Comparison of ENCODE assay signal across 9 cellular contexts in the genomic region with DNA sequence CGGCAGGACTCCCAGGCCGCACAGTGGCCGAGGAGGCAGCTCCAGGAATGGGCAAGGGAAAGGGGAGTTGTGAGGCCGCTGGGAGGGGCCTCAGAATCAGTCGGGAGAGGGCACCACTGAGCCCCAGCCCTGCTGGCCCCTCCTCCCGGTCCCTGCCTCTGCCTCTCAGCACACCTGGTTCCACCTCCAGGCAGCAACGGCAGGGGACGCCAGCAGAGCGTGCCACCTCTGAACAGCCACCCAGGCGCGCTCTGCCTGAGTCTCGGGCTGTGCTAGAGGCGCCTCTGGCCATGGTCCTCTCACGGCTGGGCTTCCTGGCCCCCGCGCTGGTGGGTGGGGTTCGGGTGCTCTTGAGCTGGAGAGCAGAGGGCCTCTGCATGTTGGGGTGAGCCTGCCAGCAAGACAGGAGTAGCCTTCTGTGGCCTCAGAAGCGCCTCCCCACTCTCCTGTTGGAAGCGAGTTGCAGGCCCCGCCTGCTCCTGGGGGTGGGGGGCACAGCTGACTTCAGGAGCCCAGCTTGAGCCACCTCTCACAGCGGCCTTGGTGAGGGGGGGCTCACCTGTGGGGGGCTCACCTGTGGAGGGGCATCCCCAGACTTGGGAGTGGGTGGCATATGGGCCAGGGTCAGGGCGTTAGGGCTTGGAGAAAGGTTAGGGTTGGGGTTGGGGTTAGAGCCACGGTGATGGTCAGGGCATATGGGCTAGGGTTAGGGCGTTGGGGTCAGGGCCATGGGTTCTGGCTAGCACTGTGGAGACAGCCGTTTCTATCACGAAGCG. TPM values are rescaled to one million over a fixed set of nuclear protein-coding genes. Genes with fewer than 3 reads are reported as not detected.
DNase-seq lines count a peak whose midpoint lies in the region; ATAC-seq and FAIRE-seq lines count a peak whose summit lies in the region.
"Had no signal": no experiment of that assay in that cellular context is flagged by ENCODE, and none has a peak within 500 bp of the region (broad histone marks: within the 10 kb centered on the region; RNA-seq: fewer than 3 reads in every experiment).

No MANE protein-coding gene starts in this region.

- H3K36me3 ChIP-seq in CD4-positive, alpha-beta memory T cell (ENCODE audit: insufficient read depth, low read length): no peaks in the 10 kb centered on the region

- no peaks in the 10 kb centered on the region for H3K4me1 Mint-ChIP-seq in CD4-positive, alpha-beta memory T cell

- H3K4me3 Mint-ChIP-seq in CD4-positive, alpha-beta memory T cell: no peak overlapping the region

- H3K27me3 ChIP-seq in CD4-positive, alpha-beta memory T cell (ENCODE audit: insufficient read depth, low read length): no peaks in the 10 kb centered on the region

- ATAC-seq in left lobe of liver (peak; percentile 55), GM21529 (IDR thresholded peaks at IDR 0.05; ENCODE audit: unreplicated experiment) (no peak)

- H3K9me3 Mint-ChIP-seq in CD4-positive, alpha-beta memory T cell: no peaks in the 10 kb centered on the region

- H3K36me3 Mint-ChIP-seq in CD4-positive, alpha-beta memory T cell: no peaks in the 10 kb centered on the region

- CTCF ChIA-PET in CD4-positive, alpha-beta memory T cell (lab: Charles Lee; ENCODE audit: partially characterized antibody): interaction anchor here (0.8 kb wide), 1 partner anchor 120 kb away, joined by 3 read pairs; no protein-coding TSS in a partner anchor

- no peak for FAIRE-seq in HTR-8/SVneo (lab: Jason Lieb, UNC)
- FAIRE-seq: endometrium had no signal

- no peaks in the 10 kb centered on the region for H3K27me3 Mint-ChIP-seq in CD4-positive, alpha-beta memory T cell

- H3K4me3 ChIP-seq in CD4-positive, alpha-beta memory T cell (ENCODE audit: low read length in 2 of 2): no peak overlapping the region

- POLR2A ChIA-PET in CD4-positive, alpha-beta memory T cell (lab: Charles Lee; ENCODE audit: partially characterized antibody): interaction anchor here (1.4 kb wide), 1 partner anchor 121 kb away, joined by 6 read pairs; no protein-coding TSS in a partner anchor

- intact Hi-C loops in CD4-positive, alpha-beta memory T cell (cut with micrococcal nuclease): loop anchor here (1.0 kb wide), 2 partner anchors 62 to 121 kb away; no protein-coding TSS in a partner anchor

- DNase-seq in CD4-positive, alpha-beta memory T cell: peak in 4 of 5 donors; percentile 23 to 72 (median 51)
- DNase-seq in GM19238 (ENCODE audit: insufficient read length, low spot score) (peak; percentile 81), UCSD-AML1 (lab: John Stamatoyannopoulos, UW; ENCODE audit: unreplicated experiment) (peak; percentile 58), left lobe of liver (ENCODE audit: low spot score) (no peak), HTR-8/SVneo (ENCODE audit: insufficient read length, low spot score) (no peak), NCI-H2227 treated with DMSO at 0.1 percent for 48 hours (lab: John Stamatoyannopoulos, UW) (no peak), GM03348 (ENCODE audit: low spot score) (no peak)

- H3K9me3 ChIP-seq in CD4-positive, alpha-beta memory T cell (ENCODE audit: control insufficient read depth in 1 of 2, low read length in 2 of 2): no peaks in the 10 kb centered on the region

- H3K27ac ChIP-seq in CD4-positive, alpha-beta memory T cell (ENCODE audit: low read depth, low read length): no peak overlapping the region

- no peaks in the 10 kb centered on the region for H3K4me1 ChIP-seq in CD4-positive, alpha-beta memory T cell (ENCODE audit: insufficient read depth, low read length)

- H3K27ac Mint-ChIP-seq in CD4-positive, alpha-beta memory T cell: peak overlapping the region in 1 of 7 donors; percentile 48

RNA-seq across cellular contexts. Expression of a gene that starts 32.8 kb away (rescaled TPM):
- 10 to 100 TPM; 73.1 to 74.1 TPM for total RNA-seq in CD4-positive, alpha-beta memory T cell
- polyA plus RNA-seq in CD4-positive, alpha-beta memory T cell: 10 to 100 TPM; 48.8 to 67.0 TPM
- total RNA-seq in left lobe of liver: 12.6 TPM

Comparison
In these comparisons a context has a peak if more than half of its experiments do, and no peak if none do; other contexts are left out.
1. DNase-seq: peak in CD4-positive, alpha-beta memory T cell (4 of 5), GM19238 (single experiment) and UCSD-AML1 (single experiment); none in left lobe of liver (single experiment), HTR-8/SVneo (single experiment), NCI-H2227 treated with DMSO at 0.1 percent for 48 hours (single experiment) and GM03348 (single experiment).